In the genomic region with DNA sequence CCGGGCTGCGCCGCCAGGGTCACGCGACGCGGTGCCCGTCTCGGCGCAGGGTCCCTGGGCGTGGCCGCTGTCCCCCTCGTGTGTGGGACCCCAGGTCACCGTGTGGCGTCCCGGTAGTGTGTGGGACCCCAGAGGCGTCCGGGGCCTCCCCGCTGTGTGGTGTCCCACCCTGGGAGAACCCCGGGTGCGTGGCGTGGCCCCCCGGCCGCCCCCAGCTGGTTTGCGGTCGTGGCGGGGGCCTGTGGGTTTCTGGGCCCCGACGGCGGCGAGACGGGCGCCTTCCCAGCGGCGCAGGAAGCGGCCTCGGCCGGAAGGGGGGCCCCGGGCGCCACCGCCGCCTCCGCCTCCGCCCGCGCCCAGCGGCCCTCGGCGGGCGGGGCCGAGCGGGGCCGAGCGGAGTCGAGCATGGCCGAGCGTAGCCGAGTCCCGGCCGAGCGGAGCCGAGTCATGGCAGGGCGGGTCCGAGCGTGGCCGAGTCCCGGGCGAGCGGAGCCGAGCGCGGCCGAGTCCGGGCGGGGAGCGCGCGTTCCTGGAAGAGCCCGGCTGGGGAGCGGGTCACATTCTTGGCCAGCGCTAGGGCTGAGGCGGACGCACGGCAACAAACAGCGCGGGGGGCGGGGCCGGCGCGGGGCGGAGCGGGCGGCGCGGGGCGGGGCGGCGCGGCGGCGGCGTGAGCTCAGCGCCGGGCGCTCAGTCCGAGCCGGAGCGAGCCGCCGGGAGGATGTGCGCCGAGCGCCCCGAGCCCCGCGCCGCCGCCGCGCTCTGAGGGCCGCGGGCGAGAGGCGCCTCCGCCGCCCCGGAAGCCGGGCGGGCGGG, we compare ENCODE assay signal across 8 cellular contexts. TPM values are rescaled to one million over a fixed set of nuclear protein-coding genes. Genes with fewer than 3 reads are reported as not detected.
DNase-seq lines count a peak whose midpoint lies in the region; ATAC-seq and TF ChIP-seq lines count a peak whose summit lies in the region.

No MANE protein-coding gene starts in this region.

- H4K20me1 ChIP-seq in OCI-LY3 (ENCODE audit: insufficient read depth, low read length) = peaks cover 37% of the 10 kb centered on the region

- H2AFZ ChIP-seq in OCI-LY3 (ENCODE audit: low read depth, low read length) = no peak overlapping the region; the same call in 1 of the 2 replicates

- H3K4me3 ChIP-seq in HUES64 (ENCODE audit: low read length) (peak overlapping the region; percentile 80), OCI-LY3 (ENCODE audit: low read length) (peak overlapping the region; percentile 95), mononuclear cell (ENCODE audit: low read length) (peak overlapping the region; percentile 39)

- H3K36me3 ChIP-seq in HUES64 (ENCODE audit: insufficient read depth, low read length) (no peaks in the 10 kb centered on the region), OCI-LY3 (replicated peaks; ENCODE audit: low read depth, low read length) (peaks cover 9% of the 10 kb centered on the region)

- H3K4me1 ChIP-seq in HUES64 (ENCODE audit: insufficient read depth, low read length) (peaks cover 11% of the 10 kb centered on the region; the same call in 1 of the 2 replicates), OCI-LY3 (ENCODE audit: low read length) (peaks cover 32% of the 10 kb centered on the region), mononuclear cell (ENCODE audit: insufficient read depth, low read length) (peaks cover 55% of the 10 kb centered on the region)

- no peaks in the 10 kb centered on the region for H3K27me3 ChIP-seq in HUES64 (ENCODE audit: insufficient read depth, low read length)
- H3K27me3 ChIP-seq in OCI-LY3 (ENCODE audit: low read depth, low read length) = 0 out of 2 replicates have a peak, but pooled peaks cover 3% of the 10 kb centered on the region
- no peaks in the 10 kb centered on the region for H3K27me3 ChIP-seq in mononuclear cell (ENCODE audit: insufficient read depth, low read length)

- H3K27ac ChIP-seq in HUES64 (ENCODE audit: low read depth, low read length) (peak overlapping the region; percentile 98), OCI-LY3 (ENCODE audit: low read length) (peak overlapping the region; percentile 64)

- H3K9ac ChIP-seq in HUES64 (ENCODE audit: low read depth, low read length) (peak overlapping the region; percentile 94), OCI-LY3 (ENCODE audit: low read length) (peak overlapping the region; percentile 97)

- peaks cover 39% of the 10 kb centered on the region for H3K79me2 ChIP-seq in OCI-LY3 (ENCODE audit: low read length)

- H3K9me3 ChIP-seq in HUES64 (ENCODE audit: insufficient read depth, low read depth, low read length) (no peaks in the 10 kb centered on the region), OCI-LY3 (ENCODE audit: insufficient read depth, low read length) (no peaks in the 10 kb centered on the region), mononuclear cell (ENCODE audit: low read depth, low read length) (no peaks in the 10 kb centered on the region)

- peak overlapping the region; percentile 92 for H3K4me2 ChIP-seq in OCI-LY3 (ENCODE audit: low read length)

- DNase-seq in DMS 273 treated with DMSO at 0.1 percent for 48 hours (lab: John Stamatoyannopoulos, UW) (peak; percentile 87), activated T-cell treated with anti-CD3 and anti-CD28 coated beads for 24 hours (ENCODE audit: low read depth) (peak; percentile 92), epidermal melanocyte (ENCODE audit: insufficient read length, low spot score) (peak; percentile 99)
- DNase-seq in stimulated activated CD8-positive, alpha-beta memory T cell treated with anti-CD3 and anti-CD28 coated beads, Interleukin-2, amount 100 ng/mL, for 1 hour (ENCODE audit: low read depth in 2 of 2) = peak; percentile 88

- peak; percentile 78 for ATAC-seq in GM21526 (IDR thresholded peaks at IDR 0.05; ENCODE audit: low FRiP score, unreplicated experiment)

- WGBS in HUES64 = under 1% methylated on average over 130 of the region's 130 CpGs

- no peak for TF ChIP-seq CTCF in OCI-LY3 (IDR thresholded peaks at IDR 0.05; ENCODE audit: low read depth, low read length)

RNA-seq across cellular contexts. Expression of gene SKI, which starts 0.6 kb away (rescaled TPM):
- 33.1 TPM for polyA plus RNA-seq in HUES64 (2013, experiment 1 of 2)
- 32.7 TPM for polyA plus RNA-seq in HUES64 (2013, experiment 2 of 2)
- 47.5 TPM for total RNA-seq in mononuclear cell

RNA-seq across cellular contexts. Expression of gene FAAP20, which starts 33.0 kb away (rescaled TPM):
- 76.8 TPM for polyA plus RNA-seq in HUES64 (2013, experiment 1 of 2)
- polyA plus RNA-seq in HUES64 (2013, experiment 2 of 2) = 80.1 TPM
- 11.0 TPM for total RNA-seq in mononuclear cell

Comparison
In these comparisons a context has a peak if more than half of its experiments do, and no peak if none do; other contexts are left out.
1. Peak in every context shown above with its lines: DNase-seq, ATAC-seq, H3K4me3 ChIP-seq and H3K27ac ChIP-seq.
2. H3K4me3 ChIP-seq: peak in every context shown above with its lines; median percentile 95 in OCI-LY3; 80 in HUES64; 39 in mononuclear cell.